ENCODE assay signal across 9 cellular contexts in genomic region chr11:114058871-114059277, GRCh38. TPM values are rescaled to one million over a fixed set of nuclear protein-coding genes. Genes with fewer than 3 reads are reported as not detected.
A peak's percentile ranks its signal among the peaks of the same experiment; 100 is the strongest.
DNase-seq lines count a peak whose midpoint lies in the region; ATAC-seq lines count a peak whose summit lies in the region.
"Had no signal": no experiment of that assay in that cellular context is flagged by ENCODE, and none has a peak within 500 bp of the region (broad histone marks: within the 10 kb centered on the region; RNA-seq: fewer than 3 reads in every experiment).

No MANE protein-coding gene starts in this region.

- H3K4me3 Mint-ChIP-seq in activated CD4-positive, alpha-beta T cell treated with anti-CD3 and anti-CD28 coated beads for 36 hours: peak overlapping the region; percentile 72
- peak overlapping the region; percentile 86 for H3K4me3 Mint-ChIP-seq in central memory CD8-positive, alpha-beta T cell
- H3K4me3 Mint-ChIP-seq in memory B cell: peak overlapping the region; percentile 85

- peak overlapping the region; percentile 61 for H3K27ac ChIP-seq in temporal lobe (ENCODE audit: low read depth, low read length)

- CTCF ChIA-PET in activated CD4-positive, alpha-beta T cell treated with anti-CD3 and anti-CD28 coated beads for 36 hours (lab: Charles Lee): interaction anchor here (1.5 kb wide), 1 partner anchor 202 kb away, joined by 7 read pairs; no protein-coding TSS in a partner anchor

- no peak overlapping the region for H3K27ac Mint-ChIP-seq in activated CD4-positive, alpha-beta T cell treated with anti-CD3 and anti-CD28 coated beads for 36 hours
- H3K27ac Mint-ChIP-seq in central memory CD8-positive, alpha-beta T cell (ENCODE audit: low read depth): peak overlapping the region; percentile 64
- no peak overlapping the region for H3K27ac Mint-ChIP-seq in memory B cell

- DNase-seq in activated CD4-positive, alpha-beta T cell treated with anti-CD3 and anti-CD28 coated beads for 36 hours: no peak
- DNase-seq in activated CD4-positive, alpha-beta T cell treated with anti-CD3 and anti-CD28 coated beads for 48 hours: no peak
- no peak for DNase-seq in central memory CD8-positive, alpha-beta T cell (ENCODE audit: low spot score in 2 of 2)
- DNase-seq in memory B cell (ENCODE audit: low spot score in 2 of 2) (no peak), ACHN (no peak), AG20443 (ENCODE audit: low spot score) (no peak)

- H3K9me3 Mint-ChIP-seq in activated CD4-positive, alpha-beta T cell treated with anti-CD3 and anti-CD28 coated beads for 36 hours (ENCODE audit: low read depth): no peaks in the 10 kb centered on the region
- no peaks in the 10 kb centered on the region for H3K9me3 Mint-ChIP-seq in central memory CD8-positive, alpha-beta T cell
- no peaks in the 10 kb centered on the region for H3K9me3 Mint-ChIP-seq in memory B cell

- peaks cover 32% of the 10 kb centered on the region for H3K27me3 Mint-ChIP-seq in activated CD4-positive, alpha-beta T cell treated with anti-CD3 and anti-CD28 coated beads for 36 hours
- peaks cover 35% of the 10 kb centered on the region for H3K27me3 Mint-ChIP-seq in central memory CD8-positive, alpha-beta T cell
- H3K27me3 Mint-ChIP-seq in memory B cell: peaks cover 14% of the 10 kb centered on the region

- H3K36me3 Mint-ChIP-seq in activated CD4-positive, alpha-beta T cell treated with anti-CD3 and anti-CD28 coated beads for 36 hours (ENCODE audit: low read depth): no peaks in the 10 kb centered on the region
- H3K36me3 Mint-ChIP-seq in central memory CD8-positive, alpha-beta T cell (ENCODE audit: insufficient read depth): peaks cover 8% of the 10 kb centered on the region
- H3K36me3 Mint-ChIP-seq in memory B cell: no peaks in the 10 kb centered on the region

- intact Hi-C loops in activated CD4-positive, alpha-beta T cell treated with anti-CD3 and anti-CD28 coated beads for 36 hours (cut with DNase I, micrococcal nuclease): loop anchor here in 1 of 2 experiments (1.0 kb wide), 1 partner anchor 203 kb away; no protein-coding TSS in a partner anchor

- ATAC-seq in activated CD4-positive, alpha-beta T cell treated with anti-CD3 and anti-CD28 coated beads for 36 hours: no peak
- ATAC-seq in central memory CD8-positive, alpha-beta T cell (replicated peaks; ENCODE audit: extremely low read depth, poor library complexity, severe bottlenecking): no peak
- no peak for ATAC-seq in memory B cell (ENCODE audit: low read depth)
- no peak for ATAC-seq in HG02938 (IDR thresholded peaks at IDR 0.05; ENCODE audit: unreplicated experiment)

- H3K4me1 Mint-ChIP-seq in activated CD4-positive, alpha-beta T cell treated with anti-CD3 and anti-CD28 coated beads for 36 hours: peaks cover 4% of the 10 kb centered on the region
- H3K4me1 Mint-ChIP-seq in central memory CD8-positive, alpha-beta T cell: peaks cover 13% of the 10 kb centered on the region
- peaks cover 9% of the 10 kb centered on the region for H3K4me1 Mint-ChIP-seq in memory B cell

- POLR2A ChIA-PET in activated CD4-positive, alpha-beta T cell treated with anti-CD3 and anti-CD28 coated beads for 36 hours (lab: Charles Lee): no interaction called here

- in situ Hi-C loops in ACHN (cut with HindIII; ENCODE audit: low pct_ligation_motif_present, low pct_unique_long_range_greater_than_20kb, low sequenced_read_pairs): no loop called here

RNA-seq across cellular contexts. Expression of gene ZBTB16, which starts 0.6 kb away (rescaled TPM):
- total RNA-seq in activated CD4-positive, alpha-beta T cell treated with anti-CD3 and anti-CD28 coated beads for 36 hours: 1 to 10 TPM; 3.0 to 4.6 TPM
- total RNA-seq in temporal lobe: 8.4 TPM
- total RNA-seq: fibroblast of lung had no signal
